Comparison of ENCODE assay signal across 23 cellular contexts in the genomic region with DNA sequence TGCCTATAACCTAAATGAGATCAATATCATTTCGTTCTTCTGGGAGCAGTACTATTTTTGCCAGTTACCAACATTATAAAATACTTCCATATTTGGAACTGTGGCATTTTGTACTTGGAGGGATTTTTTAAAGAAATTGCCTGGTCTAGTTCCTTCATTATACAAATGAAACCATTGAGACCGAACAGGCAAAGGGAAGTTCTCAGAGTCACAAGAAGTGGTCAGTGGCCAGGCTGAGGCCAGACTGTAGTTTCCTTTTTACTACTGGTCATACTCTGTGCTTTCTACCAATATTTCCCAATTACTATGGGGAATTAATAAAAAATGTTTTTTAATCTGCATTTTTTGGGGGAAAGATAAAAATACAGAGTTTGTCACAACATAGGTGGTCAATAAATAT.
"Had no signal": no experiment of that assay in that cellular context is flagged by ENCODE, and none has a peak within 500 bp of the region (broad histone marks: within the 10 kb centered on the region; RNA-seq: fewer than 3 reads in every experiment).

No MANE protein-coding gene starts in this region.

- H3K27ac ChIP-seq: epithelial cell of prostate, foreskin keratinocyte, left ventricle myocardium inferior, testis had no signal

- FAIRE-seq: keratinocyte had no signal

- H3K4me3 Mint-ChIP-seq: activated B cell treated with CpG ODN at 0.5 μM for 24 hours; activated CD4-positive, alpha-beta T cell treated with anti-CD3 and anti-CD28 coated beads, Interleukin-2, amount 10 ng/mL, durations not matched to agents 24 days and 14 days; activated CD8-positive, alpha-beta T cell treated with anti-CD3 and anti-CD28 coated beads for 36 hours; activated naive CD4-positive, alpha-beta T cell treated with anti-CD3 and anti-CD28 coated beads for 36 hours; endodermal cell; memory B cell; nephron progenitor cell; stimulated activated memory B cell treated with anti-CD40 and anti-IgM and Interleukin-4, amounts not matched to agents 10 μg/mL and 1 μg/mL and 100 μg/mL, for 72 hours; T-cell; type B pancreatic cell had no signal

- H3K9me3 Mint-ChIP-seq: activated B cell treated with CpG ODN at 0.5 μM for 24 hours; activated CD4-positive, alpha-beta T cell treated with anti-CD3 and anti-CD28 coated beads, Interleukin-2, amount 10 ng/mL, durations not matched to agents 24 days and 14 days; activated naive CD4-positive, alpha-beta T cell treated with anti-CD3 and anti-CD28 coated beads for 36 hours; activated T-helper 2 cell treated with anti-CD3 and anti-CD28 coated beads, Interferon-gamma antibody, Interleukin-2, Interleukin-4, amounts not matched to agents 10 μg/mL and 5 μg/mL and 100 μg/mL, durations not matched to agents 14 hours and 24 hours and 36 hours; endodermal cell; memory B cell; nephron progenitor cell; stimulated activated memory B cell treated with anti-CD40 and anti-IgM and Interleukin-4, amounts not matched to agents 10 μg/mL and 1 μg/mL and 100 μg/mL, for 72 hours; T-cell; type B pancreatic cell had no signal

- ATAC-seq: activated CD8-positive, alpha-beta T cell treated with anti-CD3 and anti-CD28 coated beads for 36 hours; body of pancreas; foreskin keratinocyte; stimulated activated memory B cell treated with anti-CD40 and anti-IgM and Interleukin-4, amounts not matched to agents 10 μg/mL and 1 μg/mL and 100 μg/mL, for 72 hours; T-cell had no signal

- H3K4me2 ChIP-seq: smooth muscle cell had no signal

- H3K36me3 Mint-ChIP-seq: type B pancreatic cell had no signal

- H3K27ac Mint-ChIP-seq: activated B cell treated with CpG ODN at 0.5 μM for 24 hours; activated CD4-positive, alpha-beta T cell treated with anti-CD3 and anti-CD28 coated beads, Interleukin-2, amount 10 ng/mL, durations not matched to agents 24 days and 14 days; activated CD8-positive, alpha-beta T cell treated with anti-CD3 and anti-CD28 coated beads for 36 hours; activated naive CD4-positive, alpha-beta T cell treated with anti-CD3 and anti-CD28 coated beads for 36 hours; activated T-helper 2 cell treated with anti-CD3 and anti-CD28 coated beads, Interferon-gamma antibody, Interleukin-2, Interleukin-4, amounts not matched to agents 10 μg/mL and 5 μg/mL and 100 μg/mL, durations not matched to agents 14 hours and 24 hours and 36 hours; endodermal cell; memory B cell; nephron progenitor cell; progenitor cell of endocrine pancreas; stimulated activated memory B cell treated with anti-CD40 and anti-IgM and Interleukin-4, amounts not matched to agents 10 μg/mL and 1 μg/mL and 100 μg/mL, for 72 hours; T-cell; type B pancreatic cell had no signal

- H3K27me3 Mint-ChIP-seq: activated B cell treated with CpG ODN at 0.5 μM for 24 hours; activated CD4-positive, alpha-beta T cell treated with anti-CD3 and anti-CD28 coated beads, Interleukin-2, amount 10 ng/mL, durations not matched to agents 24 days and 14 days; activated CD8-positive, alpha-beta T cell treated with anti-CD3 and anti-CD28 coated beads for 36 hours; memory B cell; progenitor cell of endocrine pancreas; stimulated activated memory B cell treated with anti-CD40 and anti-IgM and Interleukin-4, amounts not matched to agents 10 μg/mL and 1 μg/mL and 100 μg/mL, for 72 hours; T-cell; type B pancreatic cell had no signal

- H3K4me1 ChIP-seq: testis had no signal

- H3K27me3 ChIP-seq: body of pancreas, dorsolateral prefrontal cortex, foreskin keratinocyte, testis had no signal

- H3K9me3 ChIP-seq: body of pancreas, left ventricle myocardium inferior, testis had no signal

- H3K36me3 ChIP-seq: left ventricle myocardium inferior had no signal

- DNase-seq: activated B cell treated with CpG ODN at 0.5 μM for 24 hours; activated CD4-positive, alpha-beta T cell treated with anti-CD3 and anti-CD28 coated beads, Interleukin-2, amount 10 ng/mL, durations not matched to agents 24 days and 14 days; activated CD8-positive, alpha-beta T cell treated with anti-CD3 and anti-CD28 coated beads for 36 hours; activated naive CD4-positive, alpha-beta T cell treated with anti-CD3 and anti-CD28 coated beads for 36 hours; activated T-cell treated with anti-CD3 and anti-CD28 coated beads, Interleukin-2, amount 50 U/mL, for 1 hour; dorsolateral prefrontal cortex; endodermal cell; foreskin keratinocyte; glutamatergic neuron; left ventricle myocardium inferior; nephron progenitor cell; stimulated activated CD4-positive, alpha-beta T cell treated with anti-CD3 and anti-CD28 coated beads, Interleukin-4, amount 100 ng/mL, for 4 hours; T-cell; testis had no signal

- H3K4me3 ChIP-seq: body of pancreas, dorsolateral prefrontal cortex, left ventricle myocardium inferior, smooth muscle cell, testis had no signal
